23 cellular contexts compared by ENCODE assay signal in the genomic region with DNA sequence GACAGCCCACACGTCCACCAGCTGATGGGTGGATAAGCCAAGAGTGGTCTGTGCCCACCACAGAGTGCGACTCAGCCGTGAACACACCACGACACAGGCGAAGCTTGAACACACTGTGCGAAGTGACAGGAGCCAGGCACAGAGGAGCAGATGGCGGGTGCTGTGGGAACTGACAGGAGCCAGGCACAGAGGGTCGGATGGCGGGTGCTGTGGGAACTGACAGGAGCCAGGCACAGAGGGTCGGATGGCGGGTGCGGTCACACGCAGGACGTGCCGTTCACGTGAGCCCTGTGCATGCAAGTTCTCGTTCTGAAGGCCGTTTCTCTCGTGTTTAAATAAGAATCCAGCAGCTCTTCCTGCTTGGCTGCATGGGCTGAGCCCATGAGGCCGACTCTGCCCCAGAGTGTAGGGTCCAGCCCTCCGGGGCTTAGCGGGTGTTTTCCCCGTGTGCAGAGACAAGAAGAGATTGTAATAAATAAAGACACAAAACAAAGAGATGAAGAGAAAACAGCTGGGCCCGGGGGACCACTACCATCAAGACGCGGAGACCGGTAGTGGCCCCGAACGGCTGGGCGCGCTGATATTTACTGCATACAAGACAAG. TPM values are rescaled to one million over a fixed set of nuclear protein-coding genes. Genes with fewer than 3 reads are reported as not detected.
A peak's percentile ranks its signal among the peaks of the same experiment; 100 is the strongest.
DNase-seq lines count a peak whose midpoint lies in the region; ATAC-seq and TF ChIP-seq lines count a peak whose summit lies in the region.
"Had no signal": no experiment of that assay in that cellular context is flagged by ENCODE, and none has a peak within 500 bp of the region (broad histone marks: within the 10 kb centered on the region; RNA-seq: fewer than 3 reads in every experiment).

No MANE protein-coding gene starts in this region.

- H3K4me1 Mint-ChIP-seq in glutamatergic neuron (ENCODE audit: low read depth, unreplicated experiment) (peaks cover 23% of the 10 kb centered on the region), neural crest cell (peaks cover 18% of the 10 kb centered on the region)

- H3K27ac Mint-ChIP-seq in glutamatergic neuron (ENCODE audit: unreplicated experiment) (peak overlapping the region; percentile 82), neural crest cell (ENCODE audit: unreplicated experiment) (no peak overlapping the region)
- H3K27ac Mint-ChIP-seq: HFFc6, natural killer cell had no signal

- intact Hi-C loops in heart left ventricle (cut with DNase I) (no loop called here), Right ventricle myocardium inferior (cut with DNase I) (no loop called here)

- peak in 3 of 5 donors; percentile 28 to 51 (median 47) for DNase-seq in heart left ventricle
- DNase-seq in Right ventricle myocardium inferior (ENCODE audit: missing footprints): no peak
- DNase-seq in glutamatergic neuron: peak; percentile 32
- no peak for DNase-seq in neural crest cell (ENCODE audit: low read depth, low spot score)
- DNase-seq in activated CD4-positive, CD25-positive, alpha-beta regulatory T cell (lab: John Stamatoyannopoulos, UW): no peak
- DNase-seq in NCI-H1436 (lab: John Stamatoyannopoulos, UW): no peak
- no peak for DNase-seq in iPS-NIHi7 (ENCODE audit: extremely low spot score)
- DNase-seq: activated CD4-positive, alpha-beta T cell treated with anti-CD3 and anti-CD28 coated beads for 1 hour; activated gamma-delta T cell; COR-L47; foreskin fibroblast; HFFc6; mammary epithelial cell; natural killer cell; NCI-H187; NCI-H510A; retina; SHP77 treated with DMSO at 0.1 percent for 48 hours had no signal

- 49 to 73% (median 52%) methylated on average over 28 to 31 of the region's 31 CpGs for WGBS in heart left ventricle, 4 donors

- H3K27ac ChIP-seq in heart left ventricle: peak overlapping the region in 1 of 12 donors; percentile 60
- H3K27ac ChIP-seq: coronary artery had no signal

- no peaks in the 10 kb centered on the region for H3K36me3 ChIP-seq in heart left ventricle

- no peaks in the 10 kb centered on the region for H3K9me3 ChIP-seq in heart left ventricle

- no peak for TF ChIP-seq CTCF in heart left ventricle (IDR thresholded peaks at IDR 0.05)
- no peak for TF ChIP-seq CTCF in glutamatergic neuron (IDR thresholded peaks at IDR 0.05; ENCODE audit: partially characterized antibody, unreplicated experiment)
- no peak for TF ChIP-seq CTCF in neural crest cell (conservative IDR thresholded peaks at IDR 0.05)

- H3K36me3 Mint-ChIP-seq in glutamatergic neuron (ENCODE audit: unreplicated experiment) (no peaks in the 10 kb centered on the region), neural crest cell (ENCODE audit: low read depth) (no peaks in the 10 kb centered on the region)
- H3K36me3 Mint-ChIP-seq: natural killer cell had no signal

- peaks cover 0 to under 1% (median 0%) of the 10 kb centered on the region in 9 donors for H3K27me3 ChIP-seq in heart left ventricle

- ATAC-seq in heart left ventricle (peak in 3 of 4 donors; percentile 28 to 38 (median 35)), Right ventricle myocardium inferior (no peak), GM18870 (IDR thresholded peaks at IDR 0.05; ENCODE audit: unreplicated experiment) (no peak)
- ATAC-seq: natural killer cell had no signal

- H3K9me3 Mint-ChIP-seq in glutamatergic neuron (ENCODE audit: unreplicated experiment) (peaks cover 12% of the 10 kb centered on the region), neural crest cell (no peaks in the 10 kb centered on the region)
- H3K9me3 Mint-ChIP-seq: HFFc6, natural killer cell had no signal

- no peak overlapping the region for H3K4me3 ChIP-seq in heart left ventricle
- H3K4me3 ChIP-seq: coronary artery had no signal

- H3K27me3 Mint-ChIP-seq in glutamatergic neuron (ENCODE audit: unreplicated experiment) (peaks cover 10% of the 10 kb centered on the region), neural crest cell (ENCODE audit: low read depth) (peaks cover 20% of the 10 kb centered on the region)

- H3K4me3 Mint-ChIP-seq in glutamatergic neuron (ENCODE audit: unreplicated experiment) (peak overlapping the region; percentile 47), neural crest cell (peak overlapping the region; percentile 21)
- H3K4me3 Mint-ChIP-seq: HFFc6, natural killer cell had no signal

- no peak for TF ChIP-seq POLR2A in heart left ventricle (IDR thresholded peaks at IDR 0.05)

- peaks cover 0 to 50% (median 21%) of the 10 kb centered on the region in 12 donors for H3K4me1 ChIP-seq in heart left ventricle

RNA-seq across cellular contexts. Expression of a gene that starts 5.9 kb away (rescaled TPM):
- total RNA-seq in heart left ventricle (10 to 100 TPM in 6 of 9 donors, 1 to 10 TPM in 3; 7.0 to 16.5 (median 12.0) TPM), Right ventricle myocardium inferior (10.0 TPM), glutamatergic neuron (ENCODE audit: unreplicated experiment) (61.1 TPM), neural crest cell (5.2 and 6.4 TPM in 2 replicates)
- 10 to 100 TPM in 1 of 2 donors, 1 to 10 TPM in 1; 3.1 to 14.0 TPM for polyA plus RNA-seq in heart left ventricle

RNA-seq across cellular contexts. Expression of a gene that starts 15.0 kb away (rescaled TPM):
- total RNA-seq in heart left ventricle (1 to 10 TPM; 3.1 to 7.8 (median 6.5) TPM), Right ventricle myocardium inferior (8.2 TPM), glutamatergic neuron (ENCODE audit: unreplicated experiment) (18.4 TPM), neural crest cell (12.7 and 13.1 TPM in 2 replicates)
- polyA plus RNA-seq in heart left ventricle: 1 to 10 TPM; 5.7 to 6.6 TPM

RNA-seq across cellular contexts. Expression of a gene that starts 22.6 kb away (rescaled TPM):
- total RNA-seq in heart left ventricle: not detected
- polyA plus RNA-seq in heart left ventricle: not detected
- total RNA-seq in Right ventricle myocardium inferior: not detected
- total RNA-seq in glutamatergic neuron (ENCODE audit: unreplicated experiment): 1.3 TPM
- total RNA-seq in neural crest cell: not detected in 2 replicates
- total RNA-seq: astrocyte; endothelial cell of umbilical vein; mammary epithelial cell; natural killer cell; T-helper 2 cell treated with Interferon-gamma antibody and Interleukin-4, amounts not matched to agents 100 ng/mL and 5 ng/mL, for 36 hours had no signal
- polyA plus RNA-seq: endothelial cell of umbilical vein, mammary epithelial cell had no signal

Comparison
In these comparisons a context has a peak if more than half of its experiments do, and no peak if none do; other contexts are left out.
1. ATAC-seq: peak in heart left ventricle (3 of 4); none in Right ventricle myocardium inferior (single experiment) and GM18870 (single experiment).
2. DNase-seq: peak in heart left ventricle (3 of 5) and glutamatergic neuron (single experiment); none in Right ventricle myocardium inferior (single experiment), neural crest cell (single experiment), activated CD4-positive, CD25-positive, alpha-beta regulatory T cell (0 of 4), NCI-H1436 (single experiment) and iPS-NIHi7 (single experiment).